In the genomic region with DNA sequence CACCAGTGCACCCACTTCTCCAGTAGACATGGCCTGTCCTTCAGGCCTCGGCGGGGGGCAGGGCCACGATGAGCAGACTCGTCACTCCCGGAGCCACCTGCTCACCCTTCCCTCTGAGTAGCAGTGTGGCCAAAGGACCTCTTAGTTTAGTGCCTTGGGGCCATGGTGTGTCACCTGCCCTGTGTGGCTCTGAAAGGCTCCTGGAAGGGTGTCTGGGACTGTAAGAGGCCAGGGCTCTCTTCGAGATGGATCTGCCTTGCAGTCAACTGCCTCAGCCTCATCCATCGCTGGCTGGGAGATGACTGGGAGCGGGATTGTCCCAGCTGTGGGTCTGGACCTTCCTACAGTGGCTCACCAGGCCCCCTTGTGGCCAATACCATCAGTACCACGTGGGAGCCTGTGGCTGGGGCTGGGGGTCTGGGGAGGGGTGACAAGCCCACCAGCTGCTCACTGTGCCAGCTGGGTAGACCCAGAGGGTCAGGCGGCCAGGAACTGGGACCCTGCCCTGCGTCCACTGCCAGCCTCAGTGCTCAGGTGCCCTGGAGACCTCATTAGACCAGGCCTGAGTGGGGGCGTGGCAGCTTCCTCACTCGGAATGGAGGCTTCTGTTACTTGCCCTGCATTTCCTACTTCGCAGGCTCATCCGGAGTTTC, we compare ENCODE assay signal across 7 cellular contexts.
A peak's percentile ranks its signal among the peaks of the same experiment; 100 is the strongest.
DNase-seq lines count a peak whose midpoint lies in the region; ATAC-seq and TF ChIP-seq lines count a peak whose summit lies in the region.

No MANE protein-coding gene starts in this region.

- H3K36me3 Mint-ChIP-seq in stimulated activated effector memory CD8-positive, alpha-beta T cell treated with anti-CD3 and anti-CD28 coated beads, Interleukin-12 subunit alpha, Interleukin-12 subunit beta, amount 100 ng/mL, for 72 hours = peaks cover 5% of the 10 kb centered on the region

- ATAC-seq in stimulated activated effector memory CD8-positive, alpha-beta T cell treated with anti-CD3 and anti-CD28 coated beads, Interleukin-12 subunit alpha, Interleukin-12 subunit beta, amount 100 ng/mL, for 72 hours = peak; percentile 70
- ATAC-seq in HG03159 (IDR thresholded peaks at IDR 0.05; ENCODE audit: unreplicated experiment) = no peak

- no peak overlapping the region for H3K4me3 Mint-ChIP-seq in stimulated activated effector memory CD8-positive, alpha-beta T cell treated with anti-CD3 and anti-CD28 coated beads, Interleukin-12 subunit alpha, Interleukin-12 subunit beta, amount 100 ng/mL, for 72 hours

- H3K27ac Mint-ChIP-seq in stimulated activated effector memory CD8-positive, alpha-beta T cell treated with anti-CD3 and anti-CD28 coated beads, Interleukin-12 subunit alpha, Interleukin-12 subunit beta, amount 100 ng/mL, for 72 hours = peak overlapping the region; percentile 54

- no peaks in the 10 kb centered on the region for H3K9me3 Mint-ChIP-seq in stimulated activated effector memory CD8-positive, alpha-beta T cell treated with anti-CD3 and anti-CD28 coated beads, Interleukin-12 subunit alpha, Interleukin-12 subunit beta, amount 100 ng/mL, for 72 hours

- peak; percentile 78 for TF ChIP-seq CTCF in GM12872 (IDR thresholded peaks at IDR 0.05; ENCODE audit: insufficient read depth, low read depth, low read length)

- peaks cover 30% of the 10 kb centered on the region for H3K4me1 Mint-ChIP-seq in stimulated activated effector memory CD8-positive, alpha-beta T cell treated with anti-CD3 and anti-CD28 coated beads, Interleukin-12 subunit alpha, Interleukin-12 subunit beta, amount 100 ng/mL, for 72 hours

- peak; percentile 68 for DNase-seq in NCI-H1694 (lab: John Stamatoyannopoulos, UW)
- DNase-seq in activated naive CD4-positive, alpha-beta T cell treated with Interleukin-2 at 50 U/mL for 16 hours = peak; percentile 20
- DNase-seq in iPS-NIHi7 (ENCODE audit: extremely low spot score) = peak; percentile 91
- DNase-seq in stimulated activated effector memory CD8-positive, alpha-beta T cell treated with anti-CD3 and anti-CD28 coated beads, Interleukin-12 subunit alpha, Interleukin-12 subunit beta, amount 100 ng/mL, for 72 hours (ENCODE audit: low spot score in 2 of 2) = peak; percentile 24 to 68
- DNase-seq in T1000 (lab: John Stamatoyannopoulos, UW) = no peak
